17 cellular contexts compared by ENCODE assay signal in genomic region chr13:108944760-108945159, GRCh38.
DNase-seq lines count a peak whose midpoint lies in the region; ATAC-seq, FAIRE-seq and TF ChIP-seq lines count a peak whose summit lies in the region.
"Had no signal": no experiment of that assay in that cellular context is flagged by ENCODE, and none has a peak within 500 bp of the region (broad histone marks: within the 10 kb centered on the region; RNA-seq: fewer than 3 reads in every experiment).

No MANE protein-coding gene starts in this region.

- no peak overlapping the region for H2BK5ac ChIP-seq in mesenchymal stem cell (ENCODE audit: low read depth, low read length, poor library complexity, severe bottlenecking)

- no peaks in the 10 kb centered on the region for H3K9me3 Mint-ChIP-seq in activated naive CD4-positive, alpha-beta T cell treated with anti-CD3 and anti-CD28 coated beads, Interleukin-2, amount 50 U/mL, for 72 hours
- H3K9me3 Mint-ChIP-seq: activated B cell treated with CpG ODN at 0.5 μM for 24 hours; activated T-helper 17 cell treated with anti-CD3 and anti-CD28 coated beads, Interleukin-2, amount 50 U/mL, for 72 hours; immature natural killer cell had no signal

- H2BK12ac ChIP-seq in mesenchymal stem cell (ENCODE audit: low read length in 2 of 2) = no peak overlapping the region

- intact Hi-C loops in kidney (cut with DNase I) = no loop called here

- no peak for FAIRE-seq in kidney (lab: Jason Lieb, UNC)

- no peak for ATAC-seq in activated naive CD4-positive, alpha-beta T cell treated with anti-CD3 and anti-CD28 coated beads, Interleukin-2, amount 50 U/mL, for 72 hours
- no peak for ATAC-seq in GM21526 (IDR thresholded peaks at IDR 0.05; ENCODE audit: low FRiP score, unreplicated experiment)
- ATAC-seq: activated T-helper 17 cell treated with anti-CD3 and anti-CD28 coated beads, Interleukin-2, amount 50 U/mL, for 72 hours; Right ventricle myocardium inferior; T-helper 17 cell had no signal

- no peak overlapping the region for H3K4ac ChIP-seq in mesenchymal stem cell (ENCODE audit: low read depth in 1 of 2, low read length in 2 of 2)

- no peak overlapping the region for H2AK5ac ChIP-seq in mesenchymal stem cell (ENCODE audit: low read length, severe bottlenecking)

- no peaks in the 10 kb centered on the region for H3K79me1 ChIP-seq in mesenchymal stem cell (replicated peaks; ENCODE audit: low read length, poor library complexity, severe bottlenecking)

- no peak overlapping the region for H2AFZ ChIP-seq in mesenchymal stem cell (ENCODE audit: low read depth, low read length)

- H3K4me1 ChIP-seq in mesenchymal stem cell (ENCODE audit: control insufficient read depth, insufficient read depth, low read depth, low read length) = peaks cover 2% of the 10 kb centered on the region
- no peaks in the 10 kb centered on the region for H3K4me1 ChIP-seq in kidney (ENCODE audit: control insufficient read depth in 1 of 2, insufficient read depth in 1 of 2, low read depth in 1 of 2, low read length in 2 of 2)

- no CpG with 5 or more reads among the region's 4 CpGs for WGBS in mesenchymal stem cell

- no peaks in the 10 kb centered on the region for H3K27me3 ChIP-seq in mesenchymal stem cell (ENCODE audit: control insufficient read depth in 1 of 2, insufficient read depth in 1 of 2, low read length in 2 of 2)

- H4K8ac ChIP-seq in mesenchymal stem cell (ENCODE audit: low read length) = no peak overlapping the region

- H3K18ac ChIP-seq in mesenchymal stem cell (ENCODE audit: low read depth in 1 of 2, low read length in 2 of 2) = no peak overlapping the region

- H3K36me3 ChIP-seq in mesenchymal stem cell (ENCODE audit: control insufficient read depth in 1 of 2, insufficient read depth in 2 of 2, low read depth in 1 of 2, low read length in 2 of 2) = no peaks in the 10 kb centered on the region
- H3K36me3 ChIP-seq in kidney (ENCODE audit: control insufficient read depth in 1 of 2, insufficient read depth in 2 of 2, low read length in 2 of 2) = no peaks in the 10 kb centered on the region

- H3K14ac ChIP-seq in mesenchymal stem cell (ENCODE audit: low read length in 2 of 2) = no peak overlapping the region

- H2BK15ac ChIP-seq in mesenchymal stem cell (ENCODE audit: low read depth, poor library complexity, severe bottlenecking) = no peak overlapping the region

- H3K9ac ChIP-seq in mesenchymal stem cell (ENCODE audit: low read length) = no peak overlapping the region
- H3K9ac ChIP-seq in kidney (ENCODE audit: low read length in 2 of 2) = no peak overlapping the region

- H3K23ac ChIP-seq in mesenchymal stem cell (ENCODE audit: low read length in 2 of 2) = no peak overlapping the region

- no peaks in the 10 kb centered on the region for H3K36me3 Mint-ChIP-seq in activated naive CD4-positive, alpha-beta T cell treated with anti-CD3 and anti-CD28 coated beads, Interleukin-2, amount 50 U/mL, for 72 hours
- H3K36me3 Mint-ChIP-seq: immature natural killer cell had no signal

- DNase-seq in EL (peak; percentile 36), NOMO-1 treated with dmso at 0.1 percent for 144 hours (lab: John Stamatoyannopoulos, UW; ENCODE audit: unreplicated experiment) (peak; percentile 28), epithelial cell of prostate (ENCODE audit: low read depth, low spot score) (no peak), mesenchymal stem cell (peak; percentile 53), kidney (no peak), Ammon's horn (ENCODE audit: low spot score) (no peak)
- DNase-seq in activated naive CD4-positive, alpha-beta T cell treated with anti-CD3 and anti-CD28 coated beads, Interleukin-2, amount 50 U/mL, for 72 hours (ENCODE audit: low spot score in 2 of 2) = no peak
- DNase-seq: activated B cell treated with CpG ODN at 0.5 μM for 24 hours, C1 segment of cervical spinal cord, immature natural killer cell, KBM-7, NCI-H1417, retina, T-helper 17 cell had no signal

- no peak overlapping the region for H3K4me3 ChIP-seq in mesenchymal stem cell (ENCODE audit: insufficient read depth in 1 of 2, low read depth in 1 of 2, low read length in 2 of 2)
- H3K4me3 ChIP-seq in kidney (ENCODE audit: low read length in 2 of 2) = no peak overlapping the region

- no peak overlapping the region for H4K91ac ChIP-seq in mesenchymal stem cell (ENCODE audit: low read length)

- H3K9me3 ChIP-seq in mesenchymal stem cell (ENCODE audit: control insufficient read depth, low read length) (no peaks in the 10 kb centered on the region), kidney (ENCODE audit: control insufficient read depth in 1 of 2, low read length in 2 of 2) (no peaks in the 10 kb centered on the region)

- H3K27ac ChIP-seq in epithelial cell of prostate (peak overlapping the region; percentile 9), mesenchymal stem cell (ENCODE audit: low read length, poor library complexity, severe bottlenecking) (no peak overlapping the region), kidney (ENCODE audit: low read depth in 2 of 2, low read length in 2 of 2) (no peak overlapping the region)

- no peak overlapping the region for H3K4me2 ChIP-seq in mesenchymal stem cell (ENCODE audit: low read length, poor library complexity, severe bottlenecking)

- no peak overlapping the region for H2BK120ac ChIP-seq in mesenchymal stem cell (ENCODE audit: low read depth, low read length)

- TF ChIP-seq CTCF in kidney (IDR thresholded peaks at IDR 0.05; ENCODE audit: borderline replicate concordance, extremely low read depth, insufficient read depth) = no peak

- no peak overlapping the region for H3K27ac Mint-ChIP-seq in activated naive CD4-positive, alpha-beta T cell treated with anti-CD3 and anti-CD28 coated beads, Interleukin-2, amount 50 U/mL, for 72 hours
- H3K27ac Mint-ChIP-seq: activated B cell treated with CpG ODN at 0.5 μM for 24 hours; activated T-helper 17 cell treated with anti-CD3 and anti-CD28 coated beads, Interleukin-2, amount 50 U/mL, for 72 hours; immature natural killer cell; T-helper 17 cell had no signal

Comparison
In these comparisons a context has a peak if more than half of its experiments do, and no peak if none do; other contexts are left out.
1. DNase-seq: peak in EL (single experiment), NOMO-1 treated with dmso at 0.1 percent for 144 hours (single experiment) and mesenchymal stem cell (single experiment); none in epithelial cell of prostate (single experiment), kidney (single experiment), activated naive CD4-positive, alpha-beta T cell treated with anti-CD3 and anti-CD28 coated beads, Interleukin-2, amount 50 U/mL, for 72 hours (0 of 2) and Ammon's horn (single experiment).